7 cellular contexts compared by ENCODE assay signal in the genomic region with DNA sequence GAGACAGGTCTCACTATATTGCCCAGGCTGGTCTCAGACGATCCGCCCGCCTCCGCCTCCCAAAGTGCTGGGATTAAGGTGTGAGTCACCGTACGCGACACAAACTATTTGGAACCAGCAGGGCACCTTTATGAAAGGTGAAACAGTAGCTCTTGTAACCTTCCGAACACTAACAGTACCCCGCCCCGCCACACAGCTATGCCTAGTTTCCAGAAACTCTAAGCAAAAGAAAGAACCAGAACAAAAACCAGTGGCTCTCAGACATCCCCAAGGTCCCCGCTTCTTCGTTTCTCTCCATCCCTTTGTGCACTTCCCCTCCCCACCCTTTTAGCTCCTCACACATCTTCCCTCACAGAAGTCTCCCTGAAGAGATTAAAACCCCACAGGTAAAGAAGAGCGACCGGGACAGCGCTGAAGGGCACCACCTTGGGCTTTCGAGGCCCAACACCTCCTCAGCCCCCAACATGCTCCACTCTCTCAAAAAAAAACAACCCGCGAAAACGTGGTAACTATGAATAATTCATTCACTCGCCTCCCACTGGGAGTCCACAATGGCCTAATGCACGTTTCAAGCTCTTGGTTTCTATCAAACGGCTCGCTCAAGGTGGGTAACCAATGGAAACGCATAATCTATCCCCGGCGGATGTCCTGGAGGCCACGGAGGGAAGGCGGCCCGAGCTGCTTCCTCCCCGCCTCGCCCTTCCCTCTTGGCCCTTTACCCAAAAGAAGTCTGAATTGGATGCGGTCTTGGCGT. TPM values are rescaled to one million over a fixed set of nuclear protein-coding genes. Genes with fewer than 3 reads are reported as not detected.
DNase-seq lines count a peak whose midpoint lies in the region; ATAC-seq and TF ChIP-seq lines count a peak whose summit lies in the region.

No MANE protein-coding gene starts in this region.

- H3K4me1 ChIP-seq in heart right ventricle, result peaks cover 10 to 88% (median 69%) of the 10 kb centered on the region in 9 donors

- H3K9me3 ChIP-seq in heart right ventricle, result no peaks in the 10 kb centered on the region

- H3K27ac ChIP-seq in heart right ventricle, result peak overlapping the region; percentile 92 to 100 (median 98)

- TF ChIP-seq CTCF in heart right ventricle (IDR thresholded peaks at IDR 0.05) (no peak), retinal pigment epithelial cell (conservative IDR thresholded peaks at IDR 0.05; ENCODE audit: low read depth, low read length) (no peak)

- DNase-seq in NCI-H2107 treated with DMSO at 0.1 percent for 48 hours (lab: John Stamatoyannopoulos, UW; ENCODE audit: unreplicated experiment) (peak; percentile 35), heart right ventricle (peak in 1 of 2 donors; percentile 71), retinal pigment epithelial cell (ENCODE audit: low read depth) (no peak), medulla oblongata (ENCODE audit: extremely low spot score) (no peak)
- peak; percentile 15 for DNase-seq in activated gamma-delta T cell treated with anti-CD3 and anti-CD28 coated beads, Interleukin-2, amount 50 U/mL, for 16 hours (ENCODE audit: low read depth)

- peaks cover 0 to 48% (median 17%) of the 10 kb centered on the region in 9 donors for H3K36me3 ChIP-seq in heart right ventricle

- peak; percentile 15 for ATAC-seq in GM18502 (IDR thresholded peaks at IDR 0.05; ENCODE audit: poor library complexity, unreplicated experiment)
- peak; percentile 15 for ATAC-seq in HG02610 (IDR thresholded peaks at IDR 0.05; ENCODE audit: unreplicated experiment)
- peak; percentile 39 to 78 (median 62) for ATAC-seq in heart right ventricle

- H3K27me3 ChIP-seq in heart right ventricle, result no peaks in the 10 kb centered on the region

- intact Hi-C loops in heart right ventricle (cut with DNase I), result loop anchor here in 3 of 10 donors (10.0 kb wide), 3 partner anchors 123 to 413 kb away; no protein-coding TSS in a partner anchor

- 8 to 9% methylated on average over 33 of the region's 33 CpGs for WGBS in heart right ventricle, 2 donors

- H3K4me3 ChIP-seq in heart right ventricle (peak overlapping the region; percentile 92 to 100 (median 99)), retinal pigment epithelial cell (ENCODE audit: low read length) (peak overlapping the region; percentile 89)

RNA-seq across cellular contexts. Expression of gene BAG5, which starts 0.9 kb away (rescaled TPM):
- 10 to 100 TPM; 14.0 to 19.7 (median 16.8) TPM for total RNA-seq in heart right ventricle
- polyA plus RNA-seq in heart right ventricle, result 1 to 10 TPM; 5.0 to 9.9 TPM

RNA-seq across cellular contexts. Expression of gene COA8, which starts 1.2 kb away (rescaled TPM):
- 10 to 100 TPM; 33.3 to 53.9 (median 40.3) TPM for total RNA-seq in heart right ventricle
- 100 to 1,000 TPM in 1 of 2 donors, 10 to 100 TPM in 1; 51.6 to 141 TPM for polyA plus RNA-seq in heart right ventricle

RNA-seq across cellular contexts. Expression of gene TRMT61A, which starts 32.6 kb away (rescaled TPM):
- 1 to 10 TPM; 2.9 to 7.5 (median 3.8) TPM for total RNA-seq in heart right ventricle
- polyA plus RNA-seq in heart right ventricle, result 10 to 100 TPM in 1 of 2 donors, 1 to 10 TPM in 1; 8.6 to 14.7 TPM

RNA-seq across cellular contexts. Expression of gene CKB, which starts 38.9 kb away (rescaled TPM):
- total RNA-seq in heart right ventricle, result 100 to 1,000 TPM; 273 to 896 (median 534) TPM
- polyA plus RNA-seq in heart right ventricle, result 1,000 to 10,000 TPM in 1 of 2 donors, 100 to 1,000 TPM in 1; 717 to 1,062 TPM

Comparison
In these comparisons a context has a peak if more than half of its experiments do, and no peak if none do; other contexts are left out.
1. DNase-seq: peak in NCI-H2107 treated with DMSO at 0.1 percent for 48 hours (single experiment) and activated gamma-delta T cell treated with anti-CD3 and anti-CD28 coated beads, Interleukin-2, amount 50 U/mL, for 16 hours (single experiment); none in retinal pigment epithelial cell (single experiment) and medulla oblongata (single experiment).
2. Peak in every context shown above with its lines, with median percentiles within 50 percentile points of each other: ATAC-seq.